25 cellular contexts compared by ENCODE assay signal in genomic region chr2:120390381-120391055, GRCh38. TPM values are rescaled to one million over a fixed set of nuclear protein-coding genes. Genes with fewer than 3 reads are reported as not detected.
DNase-seq lines count a peak whose midpoint lies in the region; ATAC-seq and TF ChIP-seq lines count a peak whose summit lies in the region.
"Had no signal": no experiment of that assay in that cellular context is flagged by ENCODE, and none has a peak within 500 bp of the region (broad histone marks: within the 10 kb centered on the region; RNA-seq: fewer than 3 reads in every experiment).

No MANE protein-coding gene starts in this region.

- no peaks in the 10 kb centered on the region for H4K20me1 ChIP-seq in osteoblast (ENCODE audit: insufficient read depth, low read length)

- DNase-seq in Right ventricle myocardium superior (peak; percentile 18), right atrium auricular region (ENCODE audit: low spot score) (no peak), epidermal melanocyte (ENCODE audit: insufficient read length, low spot score) (peak; percentile 0), osteoblast (ENCODE audit: insufficient read length, low spot score, missing footprints) (peak; percentile 64), ureter (ENCODE audit: low spot score) (peak; percentile 17), NCI-H2196 (lab: John Stamatoyannopoulos, UW; ENCODE audit: unreplicated experiment) (no peak), NCI-H1436 (lab: John Stamatoyannopoulos, UW) (no peak)
- DNase-seq: ACHN, BE2C, dermis blood vessel endothelial cell, GM23248, NCI-H1436 treated with DMSO at 0.1 percent for 48 hours, NCI-H2107, NCI-H510A, PC-3, SIG-M5, T1000, trophoblast cell, WERI-Rb-1 had no signal

- no peaks in the 10 kb centered on the region for H3K9me3 ChIP-seq in right atrium auricular region
- H3K9me3 ChIP-seq in osteoblast (ENCODE audit: low read depth, low read length) = peaks cover 4% of the 10 kb centered on the region
- H3K9me3 ChIP-seq: BE2C, prostate gland had no signal

- no peak overlapping the region for H3K27ac ChIP-seq in right atrium auricular region
- H3K27ac ChIP-seq in osteoblast (ENCODE audit: low read depth, low read length) = no peak overlapping the region
- H3K27ac ChIP-seq: gastroesophageal sphincter, GM23248, neural progenitor cell, prostate gland, WERI-Rb-1 had no signal

- no peak for TF ChIP-seq CTCF in right atrium auricular region (IDR thresholded peaks at IDR 0.05)
- no peak for TF ChIP-seq CTCF in osteoblast (IDR thresholded peaks at IDR 0.05; ENCODE audit: extremely low read depth, low read depth, low read length)

- H3K4me1 ChIP-seq in right atrium auricular region (no peaks in the 10 kb centered on the region), osteoblast (ENCODE audit: insufficient read depth, low read length) (no peaks in the 10 kb centered on the region)
- H3K4me1 ChIP-seq: BE2C, gastroesophageal sphincter, neural progenitor cell, prostate gland had no signal

- no peaks in the 10 kb centered on the region for H3K36me3 ChIP-seq in right atrium auricular region
- no peaks in the 10 kb centered on the region for H3K36me3 ChIP-seq in osteoblast (ENCODE audit: insufficient read depth, low read length)
- H3K36me3 ChIP-seq: BE2C, gastroesophageal sphincter, neural progenitor cell, prostate gland, WERI-Rb-1 had no signal

- H3K79me2 ChIP-seq in osteoblast (ENCODE audit: insufficient read depth, low read length) = no peaks in the 10 kb centered on the region

- intact Hi-C loops in Right ventricle myocardium superior (cut with DNase I) = no loop called here

- H3K27me3 ChIP-seq in right atrium auricular region (no peaks in the 10 kb centered on the region), osteoblast (ENCODE audit: insufficient read depth, low read length) (peaks cover 21% of the 10 kb centered on the region)
- H3K27me3 ChIP-seq: BE2C, neural progenitor cell had no signal

- no peak overlapping the region for H3K4me3 ChIP-seq in right atrium auricular region
- no peak overlapping the region for H3K4me3 ChIP-seq in osteoblast (ENCODE audit: insufficient read depth, low read length)
- H3K4me3 ChIP-seq: gastroesophageal sphincter, GM23248, neural progenitor cell, prostate gland had no signal

- no peak overlapping the region for H3K4me2 ChIP-seq in osteoblast (ENCODE audit: insufficient read depth, low read length)
- H3K4me2 ChIP-seq: neural progenitor cell had no signal

- no peak overlapping the region for H2AFZ ChIP-seq in osteoblast (ENCODE audit: low read length)
- H2AFZ ChIP-seq: GM23248, neural progenitor cell had no signal

- ATAC-seq in Right ventricle myocardium superior (ENCODE audit: poor library complexity) = no peak
- no peak for ATAC-seq in HG02885 (IDR thresholded peaks at IDR 0.05; ENCODE audit: poor library complexity, unreplicated experiment)
- ATAC-seq: gastroesophageal sphincter; PC-3; stimulated activated naive CD8-positive, alpha-beta T cell treated with anti-CD3 and anti-CD28 coated beads, Interleukin-15, amount 100 ng/mL, for 72 hours had no signal

RNA-seq across cellular contexts. Expression of gene INHBB, which starts 44.6 kb away (rescaled TPM):
- total RNA-seq in Right ventricle myocardium superior (8.2 TPM), right atrium auricular region (1 to 10 TPM in 1 of 2 donors, under 1 TPM in 1; 0.74 to 5.9 TPM), osteoblast (under 0.01 and 0.29 TPM in 2 replicates), ureter (10.8 TPM)
- total RNA-seq: G401 had no signal

Comparison
In these comparisons a context has a peak if more than half of its experiments do, and no peak if none do; other contexts are left out.
1. DNase-seq: peak in Right ventricle myocardium superior (single experiment), epidermal melanocyte (single experiment), osteoblast (single experiment) and ureter (single experiment); none in right atrium auricular region (single experiment), NCI-H2196 (single experiment) and NCI-H1436 (single experiment).